8 cellular contexts compared by ENCODE assay signal in genomic region chr11:28107331-28107725, GRCh38. TPM values are rescaled to one million over a fixed set of nuclear protein-coding genes. Genes with fewer than 3 reads are reported as not detected.
DNase-seq lines count a peak whose midpoint lies in the region; ATAC-seq, FAIRE-seq and TF ChIP-seq lines count a peak whose summit lies in the region.

No MANE protein-coding gene starts in this region.

- H3K9me3 ChIP-seq in right atrium auricular region: no peaks in the 10 kb centered on the region

- DNase-seq in right atrium auricular region (ENCODE audit: low spot score) (no peak), left cardiac atrium (no peak), HTR-8/SVneo (ENCODE audit: insufficient read length, low spot score) (peak; percentile 9), fibroblast of the aortic adventitia (ENCODE audit: low read depth) (no peak), renal cortical epithelial cell (ENCODE audit: low read depth) (peak; percentile 42), cerebellum (ENCODE audit: low spot score) (no peak)

- intact Hi-C loops in left cardiac atrium (cut with DNase I): no loop called here

- FAIRE-seq in HTR-8/SVneo (lab: Jason Lieb, UNC): no peak

- peak overlapping the region; percentile 46 to 61 for H3K4me3 ChIP-seq in right atrium auricular region
- H3K4me3 ChIP-seq in fibroblast of the aortic adventitia (ENCODE audit: low read depth, low read length): peak overlapping the region; percentile 77

- TF ChIP-seq CTCF in right atrium auricular region (IDR thresholded peaks at IDR 0.05) (no peak), VCaP (conservative IDR thresholded peaks at IDR 0.05) (no peak), fibroblast of the aortic adventitia (IDR thresholded peaks at IDR 0.05; ENCODE audit: insufficient read depth, low read length) (no peak)

- ATAC-seq in left cardiac atrium (no peak), GM19324 (IDR thresholded peaks at IDR 0.05; ENCODE audit: low FRiP score, unreplicated experiment) (no peak)

- H3K36me3 ChIP-seq in right atrium auricular region: no peaks in the 10 kb centered on the region

- peaks cover 0 to 30% of the 10 kb centered on the region in 2 donors for H3K4me1 ChIP-seq in right atrium auricular region

- H3K27ac ChIP-seq in right atrium auricular region (peak overlapping the region in 1 of 2 donors; percentile 64), VCaP (peak overlapping the region; percentile 85)

- H3K27me3 ChIP-seq in right atrium auricular region: no peaks in the 10 kb centered on the region

RNA-seq across cellular contexts. Expression of gene KIF18A, which starts 0.6 kb away (rescaled TPM):
- total RNA-seq in right atrium auricular region (under 1 TPM; 0.43 to 0.52 TPM), left cardiac atrium (under 1 TPM in 1 of 2 donors, not detected in 1; 0.50 TPM), fibroblast of the aortic adventitia (ENCODE audit: low replicate concordance) (0.82 and 18.2 TPM in 2 replicates), renal cortical epithelial cell (8.0 and 9.2 TPM in 2 replicates), cerebellum (15.0 TPM)

RNA-seq across cellular contexts. Expression of gene METTL15, which starts 0.9 kb away (rescaled TPM):
- total RNA-seq in right atrium auricular region (1 to 10 TPM; 5.3 to 9.5 TPM), left cardiac atrium (1 to 10 TPM; 7.8 to 9.3 TPM), fibroblast of the aortic adventitia (ENCODE audit: low replicate concordance) (6.0 and 24.6 TPM in 2 replicates), renal cortical epithelial cell (20.8 and 27.4 TPM in 2 replicates), cerebellum (25.8 TPM)

Comparison
In these comparisons a context has a peak if more than half of its experiments do, and no peak if none do; other contexts are left out.
1. DNase-seq: peak in HTR-8/SVneo (single experiment) and renal cortical epithelial cell (single experiment); none in right atrium auricular region (single experiment), left cardiac atrium (single experiment), fibroblast of the aortic adventitia (single experiment) and cerebellum (single experiment).